1 cellular context compared by ENCODE assay signal in genomic region chr6:129183681-129184216, GRCh38.
TF ChIP-seq lines count a peak whose summit lies in the region.

No MANE protein-coding gene starts in this region.

TF ChIP-seq in HEK293, 187 proteins besides CTCF, POLR2A, EP300 and RAD21 (continued from another document):
- 0 out of 2 replicates have a peak, but pooled peaks have one; percentile 37 for TF ChIP-seq AEBP2 (tag by site-specific recombination; IDR thresholded peaks at IDR 0.05; ENCODE audit: borderline replicate concordance)
- peak; percentile 69 for TF ChIP-seq INSM2 (tag by site-specific recombination; IDR thresholded peaks at IDR 0.05)
- peak; percentile 74; the same call in 1 of the 2 replicates for TF ChIP-seq ZNF488 (tag by site-specific recombination; IDR thresholded peaks at IDR 0.05)
- no peak for TF ChIP-seq SCRT2 (tag by site-specific recombination; IDR thresholded peaks at IDR 0.05)
- no peak for TF ChIP-seq ZBTB7A (tag by site-specific recombination; IDR thresholded peaks at IDR 0.05; ENCODE audit: low read depth)
- TF ChIP-seq TSHZ1 (tag by site-specific recombination; IDR thresholded peaks at IDR 0.05; ENCODE audit: borderline replicate concordance): peak; percentile 89; the same call in 1 of the 2 replicates
- no peak for TF ChIP-seq ZNF707 (tag by site-specific recombination; IDR thresholded peaks at IDR 0.05)
- no peak for TF ChIP-seq ZBTB21 (tag by site-specific recombination; IDR thresholded peaks at IDR 0.05)
- TF ChIP-seq HIC1 (tag by site-specific recombination; IDR thresholded peaks at IDR 0.05): peak; percentile 88; the same call in 1 of the 2 replicates
- TF ChIP-seq ZNF610 (tag by site-specific recombination; IDR thresholded peaks at IDR 0.05; ENCODE audit: borderline replicate concordance): no peak
- TF ChIP-seq ZBTB44 (tag by site-specific recombination; IDR thresholded peaks at IDR 0.05): no peak
- peak; percentile 15; the same call in 1 of the 2 replicates for TF ChIP-seq ZNF302 (tag by site-specific recombination; IDR thresholded peaks at IDR 0.05; ENCODE audit: low read depth)
- no peak for TF ChIP-seq ZNF777 (tag by site-specific recombination; IDR thresholded peaks at IDR 0.05; ENCODE audit: borderline replicate concordance)
- 0 out of 2 replicates have a peak, but pooled peaks have one; percentile 49 for TF ChIP-seq ZSCAN16 (tag by site-specific recombination; IDR thresholded peaks at IDR 0.05)
- TF ChIP-seq IKZF3 (tag by site-specific recombination; IDR thresholded peaks at IDR 0.05): no peak
- TF ChIP-seq ZNF24 (tag by site-specific recombination; IDR thresholded peaks at IDR 0.05): peak; percentile 90
- TF ChIP-seq ZXDB (tag by site-specific recombination; IDR thresholded peaks at IDR 0.05): peak; percentile 96
- peak; percentile 87; the same call in 1 of the 2 replicates for TF ChIP-seq ZNF391 (tag by site-specific recombination; IDR thresholded peaks at IDR 0.05; ENCODE audit: borderline replicate concordance, low read depth)
- TF ChIP-seq ZNF223 (tag by site-specific recombination; IDR thresholded peaks at IDR 0.05): no peak
- TF ChIP-seq ZSCAN30 (tag by site-specific recombination; IDR thresholded peaks at IDR 0.05): peak; percentile 13; the same call in 1 of the 2 replicates
- no peak; the same call in 1 of the 2 replicates for TF ChIP-seq ZNF335 (tag by site-specific recombination; conservative IDR thresholded peaks at IDR 0.05)
- TF ChIP-seq PRDM6 (tag by site-specific recombination; IDR thresholded peaks at IDR 0.05): peak; percentile 94
- TF ChIP-seq ZNF664 (tag by site-specific recombination; IDR thresholded peaks at IDR 0.05): no peak
- TF ChIP-seq ZNF362 (tag by site-specific recombination; IDR thresholded peaks at IDR 0.05): peak; percentile 89
- TF ChIP-seq ZNF423 (tag by site-specific recombination; IDR thresholded peaks at IDR 0.05): no peak
- TF ChIP-seq ZFP69B (tag by site-specific recombination; IDR thresholded peaks at IDR 0.05): peak; percentile 59
- TF ChIP-seq ZNF350 (tag by site-specific recombination; IDR thresholded peaks at IDR 0.05): no peak
- TF ChIP-seq ZNF10 (tag by site-specific recombination; IDR thresholded peaks at IDR 0.05): peak; percentile 44; the same call in 1 of the 2 replicates
- peak; percentile 91 for TF ChIP-seq HOXD13 (CRISPR knock-in tag; IDR thresholded peaks at IDR 0.05; ENCODE audit: borderline replicate concordance)
- peak; percentile 100 for TF ChIP-seq FEZF1 (tag by site-specific recombination; IDR thresholded peaks at IDR 0.05)
- peak; percentile 96 for TF ChIP-seq OSR2 (tag by site-specific recombination; IDR thresholded peaks at IDR 0.05)
- no peak for TF ChIP-seq ZNF16 (tag by site-specific recombination; IDR thresholded peaks at IDR 0.05; ENCODE audit: low read depth)
- no peak for TF ChIP-seq ZNF596 (tag by site-specific recombination; IDR thresholded peaks at IDR 0.05)
